In the genomic region with DNA sequence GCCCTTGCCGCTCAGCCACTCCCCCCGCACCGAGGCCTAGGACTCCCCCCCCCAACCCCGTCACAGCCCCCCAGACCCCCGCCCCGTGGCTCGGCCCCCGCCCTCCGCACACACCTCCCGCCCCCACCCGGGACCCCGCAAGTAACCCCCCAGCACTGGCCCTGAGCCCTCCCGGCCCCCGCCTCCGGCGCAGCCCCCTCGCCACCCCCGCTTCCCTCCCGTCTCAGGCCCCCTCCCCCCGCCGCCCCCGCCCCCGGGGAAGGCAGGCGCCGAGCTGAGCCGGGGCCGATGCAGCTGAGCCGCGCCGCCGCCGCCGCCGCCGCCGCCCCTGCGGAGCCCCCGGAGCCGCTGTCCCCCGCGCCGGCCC, we compare ENCODE assay signal across 9 cellular contexts. TPM values are rescaled to one million over a fixed set of nuclear protein-coding genes. Genes with fewer than 3 reads are reported as not detected.
DNase-seq lines count a peak whose midpoint lies in the region; ATAC-seq and TF ChIP-seq lines count a peak whose summit lies in the region.
"Had no signal": no experiment of that assay in that cellular context is flagged by ENCODE, and none has a peak within 500 bp of the region (broad histone marks: within the 10 kb centered on the region; RNA-seq: fewer than 3 reads in every experiment).

No MANE protein-coding gene starts in this region.

- TF ChIP-seq POLR2A in IMR-90 (IDR thresholded peaks at IDR 0.05; ENCODE audit: low read depth, low read length) (no peak), gastrocnemius medialis (IDR thresholded peaks at IDR 0.05) (no peak)

- H3K27me3 ChIP-seq in IMR-90 (ENCODE audit: control insufficient read depth, insufficient read depth, low read length) (peaks cover 49% of the 10 kb centered on the region), left ventricle myocardium inferior (ENCODE audit: low read depth) (peaks cover 71% of the 10 kb centered on the region), gastrocnemius medialis (peaks cover 20 to 46% (median 29%) of the 10 kb centered on the region in 3 donors)

- no peak overlapping the region for H2AK5ac ChIP-seq in IMR-90 (ENCODE audit: low read depth, low read length)

- H3K27ac ChIP-seq in IMR-90 (ENCODE audit: insufficient read depth, low read length) (no peak overlapping the region), left ventricle myocardium inferior (replicated peaks) (peak overlapping the region; percentile 93), gastrocnemius medialis (peak overlapping the region in 3 of 4 donors; percentile 68 to 79 (median 77))
- H3K27ac ChIP-seq: SJSA1 had no signal

- H3K9me1 ChIP-seq in IMR-90 (ENCODE audit: insufficient read depth, low read length): peaks cover 8% of the 10 kb centered on the region

- H3K14ac ChIP-seq in IMR-90 (replicated peaks; ENCODE audit: low read depth, low read length): no peak overlapping the region

- intact Hi-C loops in IMR-90 (cut with micrococcal nuclease) (no loop called here), left ventricle myocardium inferior (cut with micrococcal nuclease) (no loop called here), gastrocnemius medialis (cut with DNase I; ENCODE audit: low total_unique reads) (no loop called here)

- H2BK15ac ChIP-seq in IMR-90 (ENCODE audit: low read depth, low read length): no peak overlapping the region

- no peak overlapping the region for H2BK5ac ChIP-seq in IMR-90 (ENCODE audit: low read depth, low read length, poor library complexity, severe bottlenecking)

- dilution Hi-C loops in IMR-90 (cut with HindIII; ENCODE audit: low sequenced_read_pairs, unreplicated experiment): no loop called here

- no peaks in the 10 kb centered on the region; the same call in 1 of the 2 replicates for H3K9me3 ChIP-seq in IMR-90 (ENCODE audit: control insufficient read depth, insufficient read depth, low read length)
- no peaks in the 10 kb centered on the region for H3K9me3 ChIP-seq in left ventricle myocardium inferior (replicated peaks)
- H3K9me3 ChIP-seq in gastrocnemius medialis: no peaks in the 10 kb centered on the region

- H3K4ac ChIP-seq in IMR-90 (ENCODE audit: low read depth, low read length): no peak overlapping the region

- no peak overlapping the region for H3K23ac ChIP-seq in IMR-90 (ENCODE audit: low read depth, low read length)

- no peak overlapping the region for H4K5ac ChIP-seq in IMR-90 (ENCODE audit: low read depth, low read length)

- no peak overlapping the region for H2BK20ac ChIP-seq in IMR-90 (ENCODE audit: low read depth, low read length)

- H3K4me1 ChIP-seq in IMR-90 (ENCODE audit: control insufficient read depth, insufficient read depth, low read length) (no peaks in the 10 kb centered on the region; the same call in 1 of the 2 replicates), left ventricle myocardium inferior (peaks cover 60% of the 10 kb centered on the region), gastrocnemius medialis (peaks cover 0 to 4% of the 10 kb centered on the region in 2 donors)
- H3K4me1 ChIP-seq: SJSA1 had no signal

- ATAC-seq in IMR-90 (ENCODE audit: low read depth) (peak; percentile 13), gastrocnemius medialis (no peak), GM21619 (IDR thresholded peaks at IDR 0.05; ENCODE audit: unreplicated experiment) (no peak)
- ATAC-seq: activated CD8-positive, alpha-beta memory T cell treated with anti-CD3 and anti-CD28 coated beads, Interleukin-2, amount 10 ng/mL, durations not matched to agents 7 days and 5 days had no signal

- TF ChIP-seq RAD21 in IMR-90 (IDR thresholded peaks at IDR 0.05; ENCODE audit: low read length): no peak

- no peak overlapping the region for H3K4me2 ChIP-seq in IMR-90 (ENCODE audit: low read depth, low read length)

- no peak overlapping the region for H3K56ac ChIP-seq in IMR-90 (ENCODE audit: extremely low read depth, insufficient read depth, low read length)

- H2BK120ac ChIP-seq in IMR-90 (ENCODE audit: low read depth, low read length): no peak overlapping the region

- no CpG with 5 or more reads among the region's 42 CpGs for WGBS in IMR-90 (ENCODE audit: extremely low coverage in 2 of 2, insufficient read length in 1 of 2), 2 experiments

- no peak overlapping the region for H4K91ac ChIP-seq in IMR-90 (ENCODE audit: insufficient read depth, low read depth, low read length)

- POLR2A ChIA-PET in IMR-90 (lab: Charles Lee; ENCODE audit: unreplicated experiment): no interaction called here

- H3K4me3 ChIP-seq in IMR-90 (ENCODE audit: insufficient read depth, low read depth, low read length) (no peak overlapping the region), left ventricle myocardium inferior (peak overlapping the region; percentile 70), gastrocnemius medialis (peak overlapping the region; percentile 52 to 55 (median 54))
- H3K4me3 ChIP-seq: SJSA1 had no signal

- H2AFZ ChIP-seq in IMR-90 (replicated peaks; ENCODE audit: low read length, poor library complexity): no peak overlapping the region

- DNase-seq in D341Med (ENCODE audit: low spot score) (peak; percentile 74), IMR-90 (no peak), left ventricle myocardium inferior (no peak), gastrocnemius medialis (no peak), NCI-H524 (lab: John Stamatoyannopoulos, UW) (no peak), A172 (ENCODE audit: low spot score) (no peak)
- DNase-seq: activated CD8-positive, alpha-beta memory T cell treated with anti-CD3 and anti-CD28 coated beads, Interleukin-2, amount 10 ng/mL, durations not matched to agents 7 days and 5 days had no signal

- H3K36me3 ChIP-seq in IMR-90 (ENCODE audit: control insufficient read depth, insufficient read depth, low read length) (no peaks in the 10 kb centered on the region), left ventricle myocardium inferior (peaks cover 18% of the 10 kb centered on the region), gastrocnemius medialis (no peaks in the 10 kb centered on the region)
- H3K36me3 ChIP-seq: SJSA1 had no signal

- H3K9ac ChIP-seq in IMR-90 (ENCODE audit: low read depth, low read length): no peak overlapping the region

- in situ Hi-C loops in IMR-90 (cut with MboI; ENCODE audit: low sequenced_read_pairs): no loop called here
- in situ Hi-C loops in gastrocnemius medialis (cut with MboI; ENCODE audit: low sequenced_read_pairs in 4 of 4): no loop called here

- CTCF ChIA-PET in IMR-90 (lab: Yijun Ruan, JAX): no interaction called here

- BruUV-seq in IMR-90 (replicated peaks; lab: Mats Ljungman, UMichigan): no TSS peak

- no peak overlapping the region for H3K18ac ChIP-seq in IMR-90 (ENCODE audit: low read depth, low read length)

- H3K79me1 ChIP-seq in IMR-90 (ENCODE audit: low read depth in 1 of 2, low read length in 2 of 2): no peaks in the 10 kb centered on the region

- H2AK9ac ChIP-seq in IMR-90 (replicated peaks; ENCODE audit: low read depth, low read length, poor library complexity): no peak overlapping the region

- TF ChIP-seq CTCF in IMR-90 (conservative IDR thresholded peaks at IDR 0.05; ENCODE audit: low read depth, low read length) (no peak), left ventricle myocardium inferior (IDR thresholded peaks at IDR 0.05; ENCODE audit: borderline replicate concordance) (no peak), gastrocnemius medialis (IDR thresholded peaks at IDR 0.05 in 4 of 5, conservative IDR thresholded peaks at IDR 0.05 in 1 of 5) (no peak)

- no peaks in the 10 kb centered on the region; the same call in 1 of the 2 replicates for H4K20me1 ChIP-seq in IMR-90 (ENCODE audit: insufficient read depth, low read length)

- no peak overlapping the region for H4K8ac ChIP-seq in IMR-90 (ENCODE audit: low read depth in 2 of 2, low read length in 2 of 2)

TF ChIP-seq in IMR-90, 13 proteins besides CTCF, POLR2A, EP300 and RAD21:
- TF ChIP-seq MAZ (IDR thresholded peaks at IDR 0.05; ENCODE audit: borderline replicate concordance, low read depth, low read length): no peak
- TF ChIP-seq SMC3 (IDR thresholded peaks at IDR 0.05; ENCODE audit: low read depth, low read length): no peak
- no peak for TF ChIP-seq RFX5 (IDR thresholded peaks at IDR 0.05; ENCODE audit: low read depth, low read length)
- TF ChIP-seq, protein P1, sequence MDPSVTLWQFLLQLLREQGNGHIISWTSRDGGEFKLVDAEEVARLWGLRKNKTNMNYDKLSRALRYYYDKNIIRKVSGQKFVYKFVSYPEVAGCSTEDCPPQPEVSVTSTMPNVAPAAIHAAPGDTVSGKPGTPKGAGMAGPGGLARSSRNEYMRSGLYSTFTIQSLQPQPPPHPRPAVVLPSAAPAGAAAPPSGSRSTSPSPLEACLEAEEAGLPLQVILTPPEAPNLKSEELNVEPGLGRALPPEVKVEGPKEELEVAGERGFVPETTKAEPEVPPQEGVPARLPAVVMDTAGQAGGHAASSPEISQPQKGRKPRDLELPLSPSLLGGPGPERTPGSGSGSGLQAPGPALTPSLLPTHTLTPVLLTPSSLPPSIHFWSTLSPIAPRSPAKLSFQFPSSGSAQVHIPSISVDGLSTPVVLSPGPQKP (IDR thresholded peaks at IDR 0.05; ENCODE audit: borderline replicate concordance, low read depth, low read length): no peak
- TF ChIP-seq BHLHE40 (IDR thresholded peaks at IDR 0.05; ENCODE audit: low read depth, low read length): no peak

RNA-seq across cellular contexts. Expression of a gene that starts 1.5 kb away (rescaled TPM):
- total RNA-seq in IMR-90 (2012; rRNA removed): 0.18 and 0.28 TPM in 2 replicates
- 1.5 and 2.2 TPM in 2 replicates for polyA plus RNA-seq in IMR-90 (2012; rRNA removed)
- polyA plus RNA-seq in IMR-90 (2012; cell fraction: cytosol; rRNA removed): 0.82 and 2.0 TPM in 2 replicates
- polyA plus RNA-seq in IMR-90 (2012; cell fraction: nucleus; rRNA removed; ENCODE audit: low replicate concordance): 5.9 and 11.9 TPM in 2 replicates
- total RNA-seq in left ventricle myocardium inferior: 23.1 TPM
- total RNA-seq in gastrocnemius medialis: 1 to 10 TPM; 3.8 to 9.8 (median 5.1) TPM
- 0.84 and 0.98 TPM in 2 replicates for total RNA-seq in A172 (2014; rRNA removed; shearing (Covaris generic))

RNA-seq across cellular contexts. Expression of a gene that starts 46.2 kb away (rescaled TPM):
- total RNA-seq in IMR-90 (2012; rRNA removed): 3.1 and 3.4 TPM in 2 replicates
- polyA plus RNA-seq in IMR-90 (2012; rRNA removed): 24.2 and 30.0 TPM in 2 replicates
- 18.3 and 26.7 TPM in 2 replicates for polyA plus RNA-seq in IMR-90 (2012; cell fraction: cytosol; rRNA removed)
- 71.9 and 207 TPM in 2 replicates for polyA plus RNA-seq in IMR-90 (2012; cell fraction: nucleus; rRNA removed; ENCODE audit: low replicate concordance)
- 23.5 TPM for total RNA-seq in left ventricle myocardium inferior
- total RNA-seq in gastrocnemius medialis: 10 to 100 TPM in 2 of 4 donors, 1 to 10 TPM in 2; 8.8 to 17.8 (median 10.2) TPM
- 12.8 and 14.3 TPM in 2 replicates for total RNA-seq in A172 (2014; rRNA removed; shearing (Covaris generic))
